Comparison of ENCODE assay signal across 8 cellular contexts in genomic region chr13:72255908-72256307, GRCh38.
A peak's percentile ranks its signal among the peaks of the same experiment; 100 is the strongest.
DNase-seq lines count a peak whose midpoint lies in the region; ATAC-seq and TF ChIP-seq lines count a peak whose summit lies in the region.

No MANE protein-coding gene starts in this region.

- intact Hi-C loops in A673 (cut with micrococcal nuclease; ENCODE audit: unreplicated experiment) (no loop called here), lower lobe of right lung (cut with DNase I) (no loop called here)

- H3K4me3 Mint-ChIP-seq in glutamatergic neuron (ENCODE audit: unreplicated experiment), result no peak overlapping the region
- no peak overlapping the region for H3K4me3 Mint-ChIP-seq in activated CD4-positive, alpha-beta T cell treated with anti-CD3 and anti-CD28 coated beads, Interleukin-2, amount 10 ng/mL, durations not matched to agents 7 days and 5 days

- ATAC-seq in HG03520 (IDR thresholded peaks at IDR 0.05; ENCODE audit: unreplicated experiment), result peak; percentile 55
- ATAC-seq in GM21360 (IDR thresholded peaks at IDR 0.05; ENCODE audit: unreplicated experiment), result no peak
- no peak for ATAC-seq in lower lobe of right lung

- H3K9me3 Mint-ChIP-seq in glutamatergic neuron (ENCODE audit: unreplicated experiment), result no peaks in the 10 kb centered on the region
- no peaks in the 10 kb centered on the region for H3K9me3 Mint-ChIP-seq in activated CD4-positive, alpha-beta T cell treated with anti-CD3 and anti-CD28 coated beads, Interleukin-2, amount 10 ng/mL, durations not matched to agents 7 days and 5 days

- H3K9me3 ChIP-seq in A673 (ENCODE audit: low read depth, low read length, poor library complexity, severe bottlenecking), result no peaks in the 10 kb centered on the region
- H3K9me3 ChIP-seq in lower lobe of right lung, result no peaks in the 10 kb centered on the region

- H3K4me1 ChIP-seq in A673 (ENCODE audit: insufficient read depth, low read length, poor library complexity, severe bottlenecking) (no peaks in the 10 kb centered on the region), lower lobe of right lung (no peaks in the 10 kb centered on the region)

- POLR2A ChIA-PET in A673 (lab: Charles Lee; ENCODE audit: low non-redundant PET), result no interaction called here
- POLR2A ChIA-PET in activated CD4-positive, alpha-beta T cell treated with anti-CD3 and anti-CD28 coated beads, Interleukin-2, amount 10 ng/mL, durations not matched to agents 7 days and 5 days (lab: Charles Lee), result no interaction called here

- no TSS peak for BruUV-seq in A673 (replicated peaks; lab: Mats Ljungman, UMichigan)

- peak; percentile 35 for DNase-seq in A673 (ENCODE audit: low spot score)
- peak; percentile 73 for DNase-seq in RKO (ENCODE audit: low spot score)
- peak; percentile 50 for DNase-seq in glutamatergic neuron
- no peak for DNase-seq in activated CD4-positive, alpha-beta T cell treated with anti-CD3 and anti-CD28 coated beads, Interleukin-2, amount 10 ng/mL, durations not matched to agents 7 days and 5 days
- no peak for DNase-seq in OCI-M2 (lab: John Stamatoyannopoulos, UW; ENCODE audit: unreplicated experiment)
- DNase-seq in lower lobe of right lung, result no peak

- no peaks in the 10 kb centered on the region for H3K27me3 Mint-ChIP-seq in glutamatergic neuron (ENCODE audit: unreplicated experiment)
- H3K27me3 Mint-ChIP-seq in activated CD4-positive, alpha-beta T cell treated with anti-CD3 and anti-CD28 coated beads, Interleukin-2, amount 10 ng/mL, durations not matched to agents 7 days and 5 days, result no peaks in the 10 kb centered on the region

- no peak overlapping the region for H3K27ac Mint-ChIP-seq in glutamatergic neuron (ENCODE audit: unreplicated experiment)
- H3K27ac Mint-ChIP-seq in activated CD4-positive, alpha-beta T cell treated with anti-CD3 and anti-CD28 coated beads, Interleukin-2, amount 10 ng/mL, durations not matched to agents 7 days and 5 days, result no peak overlapping the region

- H3K4me3 ChIP-seq in A673 (ENCODE audit: low read depth, low read length, poor library complexity, severe bottlenecking) (no peak overlapping the region), lower lobe of right lung (no peak overlapping the region)

- TF ChIP-seq CTCF in A673 (conservative IDR thresholded peaks at IDR 0.05; ENCODE audit: low read depth, low read length) (peak; percentile 52), glutamatergic neuron (IDR thresholded peaks at IDR 0.05; ENCODE audit: partially characterized antibody, unreplicated experiment) (peak; percentile 24), lower lobe of right lung (IDR thresholded peaks at IDR 0.05) (no peak)

- H3K27ac ChIP-seq in A673 (ENCODE audit: low read depth, low read length, poor library complexity, severe bottlenecking), result no peak overlapping the region
- no peak overlapping the region for H3K27ac ChIP-seq in lower lobe of right lung

- H3K27me3 ChIP-seq in A673 (replicated peaks; ENCODE audit: insufficient read depth, low read depth, low read length, poor library complexity) (peaks cover 44% of the 10 kb centered on the region), lower lobe of right lung (ENCODE audit: low read depth) (no peaks in the 10 kb centered on the region)

- H3K36me3 Mint-ChIP-seq in glutamatergic neuron (ENCODE audit: unreplicated experiment), result no peaks in the 10 kb centered on the region
- no peaks in the 10 kb centered on the region for H3K36me3 Mint-ChIP-seq in activated CD4-positive, alpha-beta T cell treated with anti-CD3 and anti-CD28 coated beads, Interleukin-2, amount 10 ng/mL, durations not matched to agents 7 days and 5 days (ENCODE audit: low read depth)

- no peaks in the 10 kb centered on the region for H3K36me3 ChIP-seq in A673 (ENCODE audit: insufficient read depth, low read length, poor library complexity, severe bottlenecking)
- H3K36me3 ChIP-seq in lower lobe of right lung, result no peaks in the 10 kb centered on the region

- H3K4me1 Mint-ChIP-seq in glutamatergic neuron (ENCODE audit: low read depth, unreplicated experiment), result no peaks in the 10 kb centered on the region
- no peaks in the 10 kb centered on the region for H3K4me1 Mint-ChIP-seq in activated CD4-positive, alpha-beta T cell treated with anti-CD3 and anti-CD28 coated beads, Interleukin-2, amount 10 ng/mL, durations not matched to agents 7 days and 5 days

- CTCF ChIA-PET in A673 (lab: Charles Lee), result interaction anchor here (0.6 kb wide), 1 partner anchor 1437 kb away, joined by 3 read pairs; no protein-coding TSS in a partner anchor
- CTCF ChIA-PET in activated CD4-positive, alpha-beta T cell treated with anti-CD3 and anti-CD28 coated beads, Interleukin-2, amount 10 ng/mL, durations not matched to agents 7 days and 5 days (lab: Charles Lee), result no interaction called here

Comparison
In these comparisons a context has a peak if more than half of its experiments do, and no peak if none do; other contexts are left out.
1. DNase-seq: peak in A673 (single experiment), RKO (single experiment) and glutamatergic neuron (single experiment); none in activated CD4-positive, alpha-beta T cell treated with anti-CD3 and anti-CD28 coated beads, Interleukin-2, amount 10 ng/mL, durations not matched to agents 7 days and 5 days (single experiment), OCI-M2 (single experiment) and lower lobe of right lung (single experiment).